8 cellular contexts compared by ENCODE assay signal in the genomic region with DNA sequence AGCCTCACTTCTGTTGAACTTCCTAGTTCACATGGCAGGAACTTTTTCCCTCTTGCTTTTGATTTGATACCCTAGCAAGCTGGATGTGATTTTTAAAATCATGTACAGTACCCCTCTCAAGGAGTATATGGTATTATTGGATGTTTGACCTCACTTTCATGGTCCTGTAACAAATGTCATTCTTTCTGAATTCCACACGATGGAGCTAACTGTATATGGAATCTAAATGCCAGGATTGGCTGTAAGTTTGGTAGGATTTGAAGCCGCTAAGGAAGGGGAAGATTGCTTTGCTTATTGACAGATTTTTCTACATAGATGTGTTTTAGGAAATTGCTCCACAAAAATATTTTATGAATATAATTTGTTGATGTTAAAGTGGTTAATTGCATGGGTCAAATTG. TPM values are rescaled to one million over a fixed set of nuclear protein-coding genes. Genes with fewer than 3 reads are reported as not detected.
DNase-seq lines count a peak whose midpoint lies in the region; ATAC-seq and TF ChIP-seq lines count a peak whose summit lies in the region.

No MANE protein-coding gene starts in this region.

- TF ChIP-seq CTCF in AG04449 (IDR thresholded peaks at IDR 0.05; ENCODE audit: insufficient read depth, low read length, missing control alignments), result peak; percentile 41
- peak; percentile 57 for TF ChIP-seq CTCF in RWPE1 (conservative IDR thresholded peaks at IDR 0.05; ENCODE audit: low read depth)
- peak in 3 of 4 experiments; percentile 38 to 44 (median 43) for TF ChIP-seq CTCF in gastroesophageal sphincter (IDR thresholded peaks at IDR 0.05)
- peak; percentile 64 for TF ChIP-seq CTCF in smooth muscle cell (IDR thresholded peaks at IDR 0.05; ENCODE audit: borderline replicate concordance, insufficient read depth, poor library complexity, severe bottlenecking)

- CTCF ChIA-PET in AG04449 (lab: Yijun Ruan, JAX), result interaction anchor here (0.6 to 8.3 kb wide), 53 partner anchors 9 to 932 kb away, joined by 3 to 242 read pairs (median 4); partner anchors contain the start of genes AOX1, KCTD18 and SGO2
- CTCF ChIA-PET in RWPE1 (lab: Yijun Ruan, JAX), result interaction anchor here (0.5 to 1.8 kb wide), 11 partner anchors 9 to 731 kb away, joined by 3 to 15 read pairs (median 3); partner anchors contain the start of gene KCTD18

- no peak overlapping the region for H3K27ac ChIP-seq in GM23248
- H3K27ac ChIP-seq in RWPE1, result no peak overlapping the region
- no peak overlapping the region for H3K27ac ChIP-seq in gastroesophageal sphincter
- H3K27ac ChIP-seq in smooth muscle cell (ENCODE audit: low read depth), result no peak overlapping the region

- no peaks in the 10 kb centered on the region for H3K9me3 ChIP-seq in GM23248 (ENCODE audit: low read depth)
- no peaks in the 10 kb centered on the region for H3K9me3 ChIP-seq in gastroesophageal sphincter
- H3K9me3 ChIP-seq in smooth muscle cell (replicated peaks; ENCODE audit: low read depth), result no peaks in the 10 kb centered on the region

- no peak for TF ChIP-seq POLR2A in gastroesophageal sphincter (IDR thresholded peaks at IDR 0.05)

- H4K20me1 ChIP-seq in GM23248 (ENCODE audit: insufficient read depth) (no peaks in the 10 kb centered on the region), smooth muscle cell (ENCODE audit: low read depth) (no peaks in the 10 kb centered on the region)

- in situ Hi-C loops in GM23248 (cut with MboI), result loop anchor here (10.0 to 25.0 kb wide), 3 partner anchors 511 to 889 kb away; partner anchors contain the start of gene CLK1

- ATAC-seq in gastroesophageal sphincter, result no peak
- no peak for ATAC-seq in GM21360 (IDR thresholded peaks at IDR 0.05; ENCODE audit: unreplicated experiment)

- H3K79me2 ChIP-seq in GM23248 (ENCODE audit: insufficient read depth) (no peaks in the 10 kb centered on the region), smooth muscle cell (ENCODE audit: low read depth) (no peaks in the 10 kb centered on the region)

- POLR2A ChIA-PET in AG04449 (lab: Yijun Ruan, JAX) (interaction anchor here (1.2 kb wide), 1 partner anchor 536 kb away, joined by 3 read pairs; the partner anchor contains the start of gene KCTD18), RWPE1 (lab: Yijun Ruan, JAX; ENCODE audit: low non-redundant PET) (no interaction called here)

- no peak overlapping the region for H2AFZ ChIP-seq in GM23248
- H2AFZ ChIP-seq in smooth muscle cell (ENCODE audit: low read depth), result no peak overlapping the region

- H3K9ac ChIP-seq in GM23248, result no peak overlapping the region
- no peak overlapping the region for H3K9ac ChIP-seq in smooth muscle cell (ENCODE audit: low read depth)

- peaks cover 28% of the 10 kb centered on the region for H3K4me1 ChIP-seq in GM23248 (ENCODE audit: insufficient read depth)
- H3K4me1 ChIP-seq in gastroesophageal sphincter, result no peaks in the 10 kb centered on the region
- no peaks in the 10 kb centered on the region for H3K4me1 ChIP-seq in smooth muscle cell (ENCODE audit: low read depth)

- H3K4me2 ChIP-seq in GM23248 (ENCODE audit: unreplicated experiment) (no peak overlapping the region), smooth muscle cell (no peak overlapping the region)

- H3K9me2 ChIP-seq in GM23248 (ENCODE audit: insufficient read depth), result no peaks in the 10 kb centered on the region

- H3K36me3 ChIP-seq in GM23248 (ENCODE audit: low read depth) (no peaks in the 10 kb centered on the region), gastroesophageal sphincter (peaks cover 0 to 13% of the 10 kb centered on the region in 2 donors), smooth muscle cell (ENCODE audit: low read depth) (no peaks in the 10 kb centered on the region)

- no peak overlapping the region for H3K4me3 ChIP-seq in AG04449 (ENCODE audit: low read depth, low read length)
- no peak overlapping the region for H3K4me3 ChIP-seq in GM23248
- no peak overlapping the region for H3K4me3 ChIP-seq in gastroesophageal sphincter
- H3K4me3 ChIP-seq in smooth muscle cell, result no peak overlapping the region

- peaks cover 20% of the 10 kb centered on the region for H3F3A ChIP-seq in GM23248 (ENCODE audit: insufficient read depth)
- H3F3A ChIP-seq in smooth muscle cell (ENCODE audit: low read depth), result no peaks in the 10 kb centered on the region

- no peaks in the 10 kb centered on the region for H3K27me3 ChIP-seq in GM23248 (replicated peaks; ENCODE audit: insufficient read depth)
- H3K27me3 ChIP-seq in gastroesophageal sphincter, result no peaks in the 10 kb centered on the region
- no peaks in the 10 kb centered on the region for H3K27me3 ChIP-seq in smooth muscle cell (ENCODE audit: low read depth)

- no peak for TF ChIP-seq EP300 in gastroesophageal sphincter (IDR thresholded peaks at IDR 0.05)

- 4 to 16% methylated on average over 2 of the region's 2 CpGs for WGBS in GM23248 (ENCODE audit: low coverage in 1 of 2, low lambda C conversion rate in 2 of 2, missing lambda C conversion rate in 2 of 2), 2 experiments
- 17% methylated on average over 2 of the region's 2 CpGs for WGBS in gastroesophageal sphincter (ENCODE audit: low coverage in 1 of 2), 2 donors
- WGBS in smooth muscle cell (ENCODE audit: low lambda C conversion rate), result 36% methylated on average over 2 of the region's 2 CpGs

- DNase-seq in AG04449 (ENCODE audit: low read depth, low spot score) (peak; percentile 14), GM23248 (peak; percentile 80), RWPE1 (ENCODE audit: low spot score) (peak; percentile 42), smooth muscle cell (lab: John Stamatoyannopoulos, UW; ENCODE audit: unreplicated experiment) (no peak), NCI-H187 treated with DMSO at 0.1 percent for 48 hours (lab: John Stamatoyannopoulos, UW) (no peak), NCI-H187 (lab: John Stamatoyannopoulos, UW) (no peak)

RNA-seq across cellular contexts. Expression of gene MAIP1, which starts 18.3 kb away (rescaled TPM):
- total RNA-seq in GM23248 (2014; rRNA removed; shearing (Covaris generic)), result 7.2 and 15.5 TPM in 2 replicates
- polyA plus RNA-seq in GM23248 (2016; fragmentation: Nextera tagmentation; extraction: Ambion mirVana) (18.6 and 18.7 TPM in 2 replicates), smooth muscle cell (15.0 and 24.2 TPM in 2 replicates)
- total RNA-seq in gastroesophageal sphincter (10 to 100 TPM; 15.5 to 19.4 (median 18.0) TPM), smooth muscle cell (32.2 and 133 TPM in 2 replicates)

RNA-seq across cellular contexts. Expression of gene TYW5, which starts 18.4 kb away (rescaled TPM):
- 5.3 and 6.6 TPM in 2 replicates for total RNA-seq in GM23248 (2014; rRNA removed; shearing (Covaris generic))
- polyA plus RNA-seq in GM23248 (2016; fragmentation: Nextera tagmentation; extraction: Ambion mirVana) (7.0 TPM in 2 replicates), smooth muscle cell (6.6 and 9.9 TPM in 2 replicates)
- total RNA-seq in gastroesophageal sphincter (10 to 100 TPM in 1 of 4 donors, 1 to 10 TPM in 3; 5.7 to 11.7 (median 6.3) TPM), smooth muscle cell (7.9 and 14.6 TPM in 2 replicates)

Comparison
In these comparisons a context has a peak if more than half of its experiments do, and no peak if none do; other contexts are left out.
1. DNase-seq: peak in AG04449 (single experiment), GM23248 (single experiment) and RWPE1 (single experiment); none in smooth muscle cell (single experiment), NCI-H187 treated with DMSO at 0.1 percent for 48 hours (single experiment) and NCI-H187 (0 of 2).
2. Peak in every context shown above with its lines, with median percentiles within 50 percentile points of each other: CTCF ChIP-seq.